ENCODE assay signal across 8 cellular contexts in the genomic region with DNA sequence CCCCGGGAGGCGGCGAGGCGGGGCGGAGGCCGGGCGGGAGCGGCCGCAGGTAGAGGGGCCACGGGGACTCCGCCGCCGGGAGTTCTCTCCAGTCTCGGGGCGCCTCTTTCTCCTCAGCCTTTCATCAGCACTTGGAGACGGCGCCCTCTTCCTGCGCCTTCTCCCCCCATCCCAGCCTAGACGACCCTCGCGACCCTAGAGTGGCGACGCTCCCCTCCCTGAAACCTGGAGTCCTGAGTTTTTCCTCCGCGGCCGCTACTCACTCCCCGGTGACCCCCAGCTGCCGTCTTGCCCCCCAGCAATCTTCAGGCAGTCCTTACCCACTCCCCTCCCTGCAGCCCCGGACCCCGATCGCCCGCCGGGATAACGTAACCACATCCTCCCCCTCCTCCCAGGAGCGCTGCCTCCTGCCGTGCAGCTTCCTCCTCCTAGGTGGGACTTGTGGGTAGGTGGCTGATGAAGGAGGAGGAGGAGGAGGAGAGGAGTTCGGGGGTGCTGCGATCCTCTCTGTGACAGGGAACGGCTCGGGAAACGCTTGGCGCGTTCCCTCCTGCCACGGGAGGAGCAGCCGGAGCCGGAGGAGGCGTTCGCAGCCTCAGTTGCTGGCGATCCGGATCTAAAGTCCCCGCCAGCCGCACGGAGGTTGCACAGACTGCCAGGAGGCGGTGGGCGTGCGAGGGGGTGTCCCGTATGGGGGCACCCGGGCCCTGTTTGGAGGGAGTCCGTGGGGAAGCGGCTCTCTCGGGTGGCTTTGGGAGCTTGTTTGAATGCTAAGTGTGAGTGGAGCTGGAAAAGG. TPM values are rescaled to one million over a fixed set of nuclear protein-coding genes. Genes with fewer than 3 reads are reported as not detected.
DNase-seq lines count a peak whose midpoint lies in the region; ATAC-seq lines count a peak whose summit lies in the region.

No MANE protein-coding gene starts in this region.

- H3K4me3 ChIP-seq in neuronal stem cell (ENCODE audit: low read length in 2 of 2): peak overlapping the region; percentile 91 to 93

- H3K36me3 ChIP-seq in neuronal stem cell (replicated peaks in 1 of 2; ENCODE audit: control insufficient read depth in 2 of 2, insufficient read depth in 2 of 2, low read length in 2 of 2): peaks cover 0 to 26% of the 10 kb centered on the region in 2 donors

- H3K4me1 ChIP-seq in neuronal stem cell (ENCODE audit: control insufficient read depth in 2 of 2, insufficient read depth in 1 of 2, low read depth in 1 of 2, low read length in 2 of 2): peaks cover 0 to 14% of the 10 kb centered on the region in 2 donors

- no peaks in the 10 kb centered on the region for H3K36me3 Mint-ChIP-seq in activated naive CD4-positive, alpha-beta T cell treated with anti-CD3 and anti-CD28 coated beads for 36 hours (ENCODE audit: low read depth)

- peak overlapping the region; percentile 17 for H4K8ac ChIP-seq in neuronal stem cell (ENCODE audit: low read depth, low read length)

- peak overlapping the region; percentile 90 for H3K27ac ChIP-seq in neuronal stem cell (replicated peaks; ENCODE audit: low read length)

- intact Hi-C loops in activated naive CD4-positive, alpha-beta T cell treated with anti-CD3 and anti-CD28 coated beads for 36 hours (cut with micrococcal nuclease): no loop called here

- peak overlapping the region; percentile 98 for H3K9ac ChIP-seq in neuronal stem cell (ENCODE audit: low read depth, low read length, poor library complexity)

- H2BK15ac ChIP-seq in neuronal stem cell (ENCODE audit: low read length): peak overlapping the region; percentile 56

- peak overlapping the region; percentile 89 for H3K4me2 ChIP-seq in neuronal stem cell (ENCODE audit: insufficient read depth, low read length, poor library complexity, severe bottlenecking)

- H3K9me3 Mint-ChIP-seq in activated naive CD4-positive, alpha-beta T cell treated with anti-CD3 and anti-CD28 coated beads for 36 hours: peaks cover 15% of the 10 kb centered on the region

- peaks cover 5% of the 10 kb centered on the region for H3K79me1 ChIP-seq in neuronal stem cell (ENCODE audit: low read depth, low read length)

- ATAC-seq in GM21529 (IDR thresholded peaks at IDR 0.05; ENCODE audit: unreplicated experiment) (no peak), GM21786 (IDR thresholded peaks at IDR 0.05; ENCODE audit: unreplicated experiment) (no peak)

- H2AK5ac ChIP-seq in neuronal stem cell (ENCODE audit: low read depth, low read length): peak overlapping the region; percentile 81

- peak overlapping the region; percentile 87 for H2AFZ ChIP-seq in neuronal stem cell (ENCODE audit: low read length)

- H3K23ac ChIP-seq in neuronal stem cell (ENCODE audit: low read depth, low read length, poor library complexity): peak overlapping the region; percentile 96

- H2BK12ac ChIP-seq in neuronal stem cell (ENCODE audit: low read length): peak overlapping the region; percentile 86

- peaks cover 45% of the 10 kb centered on the region for H3K27me3 Mint-ChIP-seq in activated naive CD4-positive, alpha-beta T cell treated with anti-CD3 and anti-CD28 coated beads for 36 hours (ENCODE audit: low read depth)

- H3K4me1 Mint-ChIP-seq in activated naive CD4-positive, alpha-beta T cell treated with anti-CD3 and anti-CD28 coated beads for 36 hours (ENCODE audit: low read depth): peaks cover 11% of the 10 kb centered on the region

- peak overlapping the region; percentile 97 for H2BK5ac ChIP-seq in neuronal stem cell (ENCODE audit: low read length)

- no peaks in the 10 kb centered on the region for H3K27me3 ChIP-seq in neuronal stem cell (ENCODE audit: control insufficient read depth in 3 of 3, insufficient read depth in 3 of 3, low read depth in 1 of 3, low read length in 3 of 3)

- H3K18ac ChIP-seq in neuronal stem cell (ENCODE audit: low read length): peak overlapping the region; percentile 97

- CTCF ChIA-PET in activated naive CD4-positive, alpha-beta T cell treated with anti-CD3 and anti-CD28 coated beads for 36 hours (lab: Charles Lee): interaction anchor here (0.6 kb wide), 1 partner anchor 149 kb away, joined by 6 read pairs; no protein-coding TSS in a partner anchor

- WGBS in neuronal stem cell (ENCODE audit: extremely low coverage in 2 of 2, insufficient read length in 2 of 2, insufficient replicate concordance in 1 of 2), 2 donors: no CpG with 5 or more reads among the region's 61 CpGs

- H3K4ac ChIP-seq in neuronal stem cell (ENCODE audit: low read length): peak overlapping the region; percentile 76

- H3K14ac ChIP-seq in neuronal stem cell (ENCODE audit: low read length): peak overlapping the region; percentile 98

- H3K4me3 Mint-ChIP-seq in activated naive CD4-positive, alpha-beta T cell treated with anti-CD3 and anti-CD28 coated beads for 36 hours: peak overlapping the region; percentile 81

- DNase-seq in activated effector memory CD4-positive, alpha-beta T cell treated with anti-CD3 and anti-CD28 coated beads, Interleukin-2, amount 50 U/mL, for 16 hours: peak; percentile 66
- no peak for DNase-seq in activated effector memory CD4-positive, alpha-beta T cell treated with Interleukin-2 at 50 U/mL for 16 hours
- DNase-seq in NCI-H146 treated with DMSO at 0.1 percent for 48 hours (lab: John Stamatoyannopoulos, UW; ENCODE audit: unreplicated experiment): peak; percentile 55
- peak; percentile 12 for DNase-seq in activated naive CD4-positive, alpha-beta T cell treated with anti-CD3 and anti-CD28 coated beads for 36 hours
- DNase-seq in globus pallidus (ENCODE audit: low spot score): peak; percentile 26
- peak; percentile 33 for DNase-seq in neuronal stem cell (ENCODE audit: low spot score)

- no peak overlapping the region for H3K27ac Mint-ChIP-seq in activated naive CD4-positive, alpha-beta T cell treated with anti-CD3 and anti-CD28 coated beads for 36 hours

- peak overlapping the region; percentile 61 for H2BK120ac ChIP-seq in neuronal stem cell (ENCODE audit: low read depth, low read length)

- H3K9me3 ChIP-seq in neuronal stem cell (replicated peaks in 1 of 2; ENCODE audit: control insufficient read depth in 2 of 2, insufficient read depth in 1 of 2, low read depth in 1 of 2, low read length in 2 of 2): peaks cover 0 to 28% of the 10 kb centered on the region in 2 donors

- H4K91ac ChIP-seq in neuronal stem cell (ENCODE audit: low read depth, low read length, poor library complexity): peak overlapping the region; percentile 12

RNA-seq across cellular contexts. Expression of a gene that starts 0.9 kb away (rescaled TPM):
- total RNA-seq in activated naive CD4-positive, alpha-beta T cell treated with anti-CD3 and anti-CD28 coated beads for 36 hours: under 1 TPM; 0.69 to 0.81 TPM
- 38.1 TPM for polyA plus RNA-seq in neuronal stem cell (2013, experiment 1 of 2)
- polyA plus RNA-seq in neuronal stem cell (2013, experiment 2 of 2): 38.6 TPM
